In genomic region chr9:76943071-76943470, GRCh38 we compare ENCODE assay signal across 19 cellular contexts.
"Had no signal": no experiment of that assay in that cellular context is flagged by ENCODE, and none has a peak within 500 bp of the region (broad histone marks: within the 10 kb centered on the region; RNA-seq: fewer than 3 reads in every experiment).

No MANE protein-coding gene starts in this region.

- ATAC-seq: esophagus mucosa; gastrocnemius medialis; left lung; lower lobe of right lung; natural killer cell treated with Interleukin-12 subunit alpha and Interleukin-12 subunit beta and Interleukin-15 and Interleukin-18, amount 100 ng/mL, for 72 hours; right lobe of liver; stimulated activated memory B cell treated with anti-CD40 and anti-IgM and Interleukin-4, amounts not matched to agents 10 μg/mL and 1 μg/mL and 100 μg/mL, for 72 hours; upper lobe of right lung had no signal

- H3K4me3 ChIP-seq: gastrocnemius medialis, left lung, lower lobe of right lung, neural progenitor cell, ovary, right lobe of liver, spleen, tibial artery, upper lobe of right lung, vagina had no signal

- H3K9me3 ChIP-seq: gastrocnemius medialis, left lung, lower lobe of right lung, ovary, right lobe of liver, spleen, tibial artery, upper lobe of right lung, vagina had no signal

- H3K36me3 ChIP-seq: gastrocnemius medialis, left lung, lower lobe of right lung, neural progenitor cell, ovary, right lobe of liver, spleen, tibial artery, upper lobe of right lung, vagina had no signal

- DNase-seq: effector memory CD4-positive, alpha-beta T cell; gastrocnemius medialis; glutamatergic neuron; immature natural killer cell; left lung; lower lobe of right lung; ovary; right lobe of liver; spleen; stimulated activated CD4-positive, alpha-beta T cell treated with anti-CD3 and anti-CD28 coated beads, Interleukin-15, amount 100 ng/mL, for 24 hours; stimulated activated CD4-positive, alpha-beta T cell treated with anti-CD3 and anti-CD28 coated beads, Interleukin-1b, Interleukin-23, amount 100 ng/mL, for 48 hours; stimulated activated CD4-positive, alpha-beta T cell treated with anti-CD3 and anti-CD28 coated beads, Interleukin-4, amount 100 ng/mL, for 24 hours; tibial artery; upper lobe of right lung had no signal

- H3K4me1 ChIP-seq: gastrocnemius medialis, left lung, lower lobe of right lung, neural progenitor cell, right lobe of liver, spleen, tibial artery, upper lobe of right lung, vagina had no signal
